Comparison of ENCODE assay signal across 8 cellular contexts in genomic region chr2:175203621-175204496, GRCh38. TPM values are rescaled to one million over a fixed set of nuclear protein-coding genes. Genes with fewer than 3 reads are reported as not detected.
A peak's percentile ranks its signal among the peaks of the same experiment; 100 is the strongest.
DNase-seq lines count a peak whose midpoint lies in the region; ATAC-seq and TF ChIP-seq lines count a peak whose summit lies in the region.

No MANE protein-coding gene starts in this region.

- intact Hi-C loops in left lung (cut with DNase I): no loop called here

- peaks cover 6% of the 10 kb centered on the region; the same call in 1 of the 2 replicates for H3K4me1 Mint-ChIP-seq in HFFc6 (ENCODE audit: low read depth)
- H3K4me1 Mint-ChIP-seq in T-helper 17 cell: no peaks in the 10 kb centered on the region

- H3K27ac Mint-ChIP-seq in HFFc6 (no peak overlapping the region), T-helper 17 cell (no peak overlapping the region)

- H3K4me1 ChIP-seq in left lung: no peaks in the 10 kb centered on the region

- no peak overlapping the region for H3K27ac ChIP-seq in left lung

- peak; percentile 73 for TF ChIP-seq CTCF in HFFc6 (IDR thresholded peaks at IDR 0.05)
- peak in 1 of 2 donors; percentile 19 for TF ChIP-seq CTCF in left lung (IDR thresholded peaks at IDR 0.05)

- ATAC-seq in T-helper 17 cell (peak; percentile 87), left lung (peak; percentile 84)

- H3K36me3 ChIP-seq in left lung: no peaks in the 10 kb centered on the region

- peak; percentile 16 for DNase-seq in NK-92 treated with Interleukin-12 subunit alpha and Interleukin-12 subunit beta, amount 100 ng/mL, for 24 hours (lab: John Stamatoyannopoulos, UW)
- DNase-seq in NK-92 (lab: John Stamatoyannopoulos, UW; ENCODE audit: unreplicated experiment): no peak
- DNase-seq in HFFc6: peak; percentile 62
- DNase-seq in NCI-H1105 (lab: John Stamatoyannopoulos, UW): peak; percentile 46
- DNase-seq in T-helper 17 cell: peak in 1 of 3 donors; percentile 16
- DNase-seq in T47D (ENCODE audit: low read depth in 1 of 2, low spot score in 1 of 2): peak; percentile 7 to 69
- peak in 1 of 2 donors; percentile 38 for DNase-seq in left lung
- DNase-seq in stimulated activated CD8-positive, alpha-beta memory T cell treated with anti-CD3 and anti-CD28 coated beads, Interleukin-15, amount 100 ng/mL, for 48 hours (ENCODE audit: low read depth in 2 of 2): peak; percentile 36 to 44

- H3K4me3 Mint-ChIP-seq in HFFc6: no peak overlapping the region
- H3K4me3 Mint-ChIP-seq in T-helper 17 cell: no peak overlapping the region

- H3K9me3 ChIP-seq in T-helper 17 cell (ENCODE audit: control insufficient read depth, low read length, poor library complexity, severe bottlenecking) (no peaks in the 10 kb centered on the region), left lung (no peaks in the 10 kb centered on the region)

- in situ Hi-C loops in T47D (cut with HindIII; ENCODE audit: low pct_unique_long_range_greater_than_20kb, low sequenced_read_pairs): no loop called here

- H3K27me3 Mint-ChIP-seq in HFFc6 (ENCODE audit: insufficient read depth): peaks cover 4% of the 10 kb centered on the region
- H3K27me3 Mint-ChIP-seq in T-helper 17 cell: peaks cover 16% of the 10 kb centered on the region

- H3K27me3 ChIP-seq in left lung: peaks cover 0 to 19% of the 10 kb centered on the region in 2 donors

- H3K9me3 Mint-ChIP-seq in HFFc6: no peaks in the 10 kb centered on the region

- H3K36me3 Mint-ChIP-seq in HFFc6 (ENCODE audit: low read depth) (no peaks in the 10 kb centered on the region), T-helper 17 cell (ENCODE audit: low read depth) (peaks cover 3% of the 10 kb centered on the region)

- H3K4me3 ChIP-seq in left lung: no peak overlapping the region

RNA-seq across cellular contexts. Expression of gene ATP5MC3, which starts 22.3 kb away (rescaled TPM):
- 100 to 1,000 TPM; 291 to 313 (median 301) TPM for total RNA-seq in HFFc6 (2021; fragmentation: NEBNext Ultra II Directional; extraction: Animal tissue kit (Norgen Biotek cat#: 25700))
- total RNA-seq in T-helper 17 cell (10 to 100 TPM; 80.1 to 89.2 TPM), left lung (100 to 1,000 TPM; 170 to 204 TPM)

RNA-seq across cellular contexts. Expression of gene ATF2, which starts 35.9 kb away (rescaled TPM):
- total RNA-seq in HFFc6 (2021; fragmentation: NEBNext Ultra II Directional; extraction: Animal tissue kit (Norgen Biotek cat#: 25700)): 10 to 100 TPM; 34.1 to 43.9 (median 38.2) TPM
- 10 to 100 TPM; 52.2 to 54.0 TPM for total RNA-seq in T-helper 17 cell
- total RNA-seq in left lung: 10 to 100 TPM; 45.0 to 51.3 TPM
